In genomic region chr1:238568707-238569106, GRCh38 we compare ENCODE assay signal across 15 cellular contexts.
"Had no signal": no experiment of that assay in that cellular context is flagged by ENCODE, and none has a peak within 500 bp of the region (broad histone marks: within the 10 kb centered on the region; RNA-seq: fewer than 3 reads in every experiment).

No MANE protein-coding gene starts in this region.

- H3K9me3 ChIP-seq: gastroesophageal sphincter had no signal

- ATAC-seq: activated CD8-positive, alpha-beta memory T cell treated with anti-CD3 and anti-CD28 coated beads, Interleukin-2, amount 10 ng/mL, durations not matched to agents 7 days and 5 days; esophagus mucosa; gastroesophageal sphincter; left ventricle myocardium superior; stimulated activated memory B cell treated with anti-CD40 and anti-IgM and Interleukin-4, amounts not matched to agents 10 μg/mL and 1 μg/mL and 100 μg/mL, for 72 hours had no signal

- H3K27me3 ChIP-seq: gastroesophageal sphincter, spleen had no signal

- DNase-seq: activated CD4-positive, alpha-beta memory T cell treated with anti-CD3 and anti-CD28 coated beads, Interleukin-2, amount 10 ng/mL, durations not matched to agents 7 days and 5 days; activated CD4-positive, alpha-beta T cell treated with anti-CD3 and anti-CD28 coated beads for 48 hours; activated CD4-positive, CD25-positive, alpha-beta regulatory T cell; activated CD8-positive, alpha-beta memory T cell treated with anti-CD3 and anti-CD28 coated beads, Interleukin-2, amount 10 ng/mL, durations not matched to agents 7 days and 5 days; activated naive CD8-positive, alpha-beta T cell treated with anti-CD3 and anti-CD28 coated beads for 36 hours; amniotic stem cell; effector CD8-positive, alpha-beta T cell; left ventricle myocardium superior; occipital lobe; retina; spleen; stimulated activated CD4-positive, alpha-beta T cell treated with anti-CD3 and anti-CD28 coated beads, Interleukin-4, amount 100 ng/mL, for 4 hours had no signal

- H3K4me1 ChIP-seq: gastroesophageal sphincter, spleen had no signal

- H3K27ac ChIP-seq: gastroesophageal sphincter, spleen had no signal

- H3K4me3 ChIP-seq: gastroesophageal sphincter, spleen had no signal

- H3K36me3 ChIP-seq: gastroesophageal sphincter, spleen had no signal
